13 cellular contexts compared by ENCODE assay signal in the genomic region with DNA sequence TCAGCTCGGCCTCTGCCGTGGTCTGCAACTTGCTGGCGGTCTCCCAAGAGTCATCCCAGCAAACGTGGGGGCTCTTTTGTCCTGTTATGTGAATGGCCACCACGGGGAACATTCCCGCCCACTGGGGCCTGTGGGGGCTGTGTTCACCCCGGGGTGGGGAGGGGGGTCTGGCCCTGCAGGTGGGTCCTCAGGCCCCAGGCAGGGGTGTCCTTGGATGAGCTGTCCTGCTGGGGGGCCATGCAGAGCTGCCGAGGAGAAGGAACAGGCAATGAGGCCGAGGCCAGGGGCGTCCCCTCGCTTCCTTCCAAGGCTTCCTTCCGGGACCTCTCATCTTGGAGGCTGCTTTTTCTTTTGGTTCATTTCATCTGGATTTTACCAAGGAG. TPM values are rescaled to one million over a fixed set of nuclear protein-coding genes. Genes with fewer than 3 reads are reported as not detected.
DNase-seq lines count a peak whose midpoint lies in the region; ATAC-seq and TF ChIP-seq lines count a peak whose summit lies in the region.
"Had no signal": no experiment of that assay in that cellular context is flagged by ENCODE, and none has a peak within 500 bp of the region (broad histone marks: within the 10 kb centered on the region; RNA-seq: fewer than 3 reads in every experiment).

No MANE protein-coding gene starts in this region.

- TF ChIP-seq CTCF in Calu3 (IDR thresholded peaks at IDR 0.05; ENCODE audit: unreplicated experiment) (no peak), RWPE1 (conservative IDR thresholded peaks at IDR 0.05; ENCODE audit: low read depth) (no peak), heart left ventricle (IDR thresholded peaks at IDR 0.05) (no peak), sigmoid colon (IDR thresholded peaks at IDR 0.05) (no peak), endodermal cell (conservative IDR thresholded peaks at IDR 0.05) (no peak)

- no peak overlapping the region for H3K9ac ChIP-seq in endodermal cell (ENCODE audit: extremely low read depth, low read length, poor library complexity, severe bottlenecking)

- no peaks in the 10 kb centered on the region for H3K9me3 ChIP-seq in heart left ventricle
- no peaks in the 10 kb centered on the region for H3K9me3 ChIP-seq in sigmoid colon
- H3K9me3 ChIP-seq in endodermal cell (ENCODE audit: control insufficient read depth, low read length): no peaks in the 10 kb centered on the region

- no peaks in the 10 kb centered on the region for H3K27me3 ChIP-seq in heart left ventricle
- no peaks in the 10 kb centered on the region for H3K27me3 ChIP-seq in sigmoid colon
- no peaks in the 10 kb centered on the region for H3K27me3 ChIP-seq in endodermal cell (ENCODE audit: control insufficient read depth, insufficient read depth, low read length, poor library complexity, severe bottlenecking)

- H3K27ac Mint-ChIP-seq in Calu3 (ENCODE audit: unreplicated experiment): no peak overlapping the region
- H3K27ac Mint-ChIP-seq in endodermal cell: no peak overlapping the region
- H3K27ac Mint-ChIP-seq: memory B cell had no signal

- CTCF ChIA-PET in Calu3 (lab: Charles Lee): interaction anchor here (1.1 to 1.4 kb wide), 5 partner anchors 276 to 1574 kb away, joined by 3 to 9 read pairs (median 5); no protein-coding TSS in a partner anchor
- CTCF ChIA-PET in RWPE1 (lab: Yijun Ruan, JAX): interaction anchor here (0.6 to 1.7 kb wide), 7 partner anchors 9 to 1574 kb away, joined by 3 to 9 read pairs (median 3); no protein-coding TSS in a partner anchor

- H3K4me3 Mint-ChIP-seq in Calu3 (ENCODE audit: low read depth, unreplicated experiment) (peak overlapping the region; percentile 68), endodermal cell (no peak overlapping the region)

- WGBS in heart left ventricle, 4 donors: 20 to 48% (median 38%) methylated on average over 2 to 12 of the region's 12 CpGs
- WGBS in sigmoid colon, 2 donors: 59% methylated on average over 12 of the region's 12 CpGs
- 77 to 100% methylated on average over 2 to 12 of the region's 12 CpGs for WGBS in endodermal cell (ENCODE audit: insufficient coverage in 1 of 2, insufficient read length in 1 of 2), 2 experiments

- H3K4me1 ChIP-seq in heart left ventricle (peaks cover 0 to 23% (median 11%) of the 10 kb centered on the region in 12 donors), sigmoid colon (peaks cover 0 to 25% (median 14%) of the 10 kb centered on the region in 4 donors), endodermal cell (ENCODE audit: control insufficient read depth, insufficient read depth, low read length) (no peaks in the 10 kb centered on the region)

- H3K4me3 ChIP-seq in heart left ventricle (peak overlapping the region in 9 of 12 donors; percentile 18 to 43 (median 32)), sigmoid colon (peak overlapping the region in 1 of 4 donors; percentile 15), endodermal cell (ENCODE audit: low read length) (no peak overlapping the region)

- H3K36me3 ChIP-seq in heart left ventricle: no peaks in the 10 kb centered on the region
- H3K36me3 ChIP-seq in sigmoid colon: no peaks in the 10 kb centered on the region
- no peaks in the 10 kb centered on the region for H3K36me3 ChIP-seq in endodermal cell (ENCODE audit: control insufficient read depth, insufficient read depth, low read length)

- DNase-seq in Calu3: no peak
- no peak for DNase-seq in RWPE1 (ENCODE audit: low spot score)
- DNase-seq in heart left ventricle: peak in 1 of 5 donors; percentile 72
- no peak for DNase-seq in sigmoid colon
- DNase-seq in central memory CD4-positive, alpha-beta T cell: no peak
- no peak for DNase-seq in SK-N-DZ (ENCODE audit: low spot score)
- DNase-seq in T-helper 9 cell: no peak
- no peak for DNase-seq in endodermal cell
- DNase-seq: NCI-H2081 treated with DMSO at 0.1 percent for 48 hours had no signal

- no TSS peak for BruUV-seq in Calu3 (replicated peaks; lab: Mats Ljungman, UMichigan)

- H3K4me1 Mint-ChIP-seq in Calu3 (ENCODE audit: low read depth, unreplicated experiment) (peaks cover 17% of the 10 kb centered on the region), endodermal cell (peaks cover 14% of the 10 kb centered on the region)

- H3K27me3 Mint-ChIP-seq in Calu3 (ENCODE audit: unreplicated experiment): peaks cover 24% of the 10 kb centered on the region
- peaks cover 30% of the 10 kb centered on the region for H3K27me3 Mint-ChIP-seq in endodermal cell (ENCODE audit: insufficient read depth)

- TF ChIP-seq POLR2A in heart left ventricle (IDR thresholded peaks at IDR 0.05) (no peak), sigmoid colon (IDR thresholded peaks at IDR 0.05) (no peak)

- POLR2A ChIA-PET in RWPE1 (lab: Yijun Ruan, JAX; ENCODE audit: low non-redundant PET): interaction anchor here (1.0 kb wide), 1 partner anchor 583 kb away, joined by 3 read pairs; no protein-coding TSS in a partner anchor

- intact Hi-C loops in Calu3 (cut with micrococcal nuclease; ENCODE audit: unreplicated experiment): loop anchor here (5.0 kb wide), 1 partner anchor 580 kb away; no protein-coding TSS in a partner anchor
- intact Hi-C loops in heart left ventricle (cut with DNase I): loop anchor here (1.0 to 10.0 kb wide), 11 partner anchors 585 to 1574 kb away; no protein-coding TSS in a partner anchor
- intact Hi-C loops in sigmoid colon (cut with DNase I): loop anchor here (5.0 kb wide), 3 partner anchors 40 to 1460 kb away; no protein-coding TSS in a partner anchor

- TF ChIP-seq EP300 in sigmoid colon (IDR thresholded peaks at IDR 0.05): no peak

- peaks cover 8% of the 10 kb centered on the region for H3K36me3 Mint-ChIP-seq in Calu3 (ENCODE audit: insufficient read depth, unreplicated experiment)
- no peaks in the 10 kb centered on the region for H3K36me3 Mint-ChIP-seq in endodermal cell (ENCODE audit: low read depth)
- H3K36me3 Mint-ChIP-seq: CD4-positive, alpha-beta memory T cell; memory B cell had no signal

- H3K9me3 Mint-ChIP-seq in Calu3 (ENCODE audit: low read depth, unreplicated experiment) (no peaks in the 10 kb centered on the region), endodermal cell (no peaks in the 10 kb centered on the region)
- H3K9me3 Mint-ChIP-seq: activated T-helper 2 cell treated with anti-CD3 and anti-CD28 coated beads, Interferon-gamma antibody, Interleukin-2, Interleukin-4, amounts not matched to agents 10 μg/mL and 5 μg/mL and 100 μg/mL, durations not matched to agents 14 hours and 24 hours and 36 hours; memory B cell; stimulated activated naive CD8-positive, alpha-beta T cell treated with anti-CD3 and anti-CD28 coated beads, Interleukin-15, amount 100 ng/mL, for 72 hours had no signal

- peak in 3 of 4 donors; percentile 6 to 20 (median 14) for ATAC-seq in heart left ventricle

- H3K27ac ChIP-seq in RWPE1: peak overlapping the region; percentile 47
- peak overlapping the region in 4 of 12 donors; percentile 26 to 61 (median 28) for H3K27ac ChIP-seq in heart left ventricle
- H3K27ac ChIP-seq in sigmoid colon: peak overlapping the region in 3 of 4 donors; percentile 19 to 70 (median 51)
- H3K27ac ChIP-seq in endodermal cell (ENCODE audit: low read depth, low read length): no peak overlapping the region

RNA-seq across cellular contexts. Expression of a gene that starts 24.4 kb away (rescaled TPM):
- 65.8 and 70.4 TPM in 2 replicates for total RNA-seq in Calu3 (2022)
- total RNA-seq in heart left ventricle: 100 to 1,000 TPM in 3 of 9 donors, 10 to 100 TPM in 6; 65.8 to 128 (median 93.0) TPM
- 10 to 100 TPM; 68.0 to 73.8 TPM for polyA plus RNA-seq in heart left ventricle
- total RNA-seq in sigmoid colon: 10 to 100 TPM; 48.5 to 70.3 (median 57.3) TPM
- polyA plus RNA-seq in sigmoid colon: 10 to 100 TPM; 16.6 to 40.6 (median 23.4) TPM
- polyA plus RNA-seq in SK-N-DZ (2014; cell fraction: cytosol; rRNA removed): 36.9 and 52.6 TPM in 2 replicates
- 64.9 and 103 TPM in 2 replicates for polyA plus RNA-seq in SK-N-DZ (2014; cell fraction: nucleus; rRNA removed)
- total RNA-seq in endodermal cell: 10 to 100 TPM; 45.3 to 50.2 TPM
- 47.0 TPM for polyA plus RNA-seq in endodermal cell (2013, experiment 1 of 2)
- 39.2 TPM for polyA plus RNA-seq in endodermal cell (2013, experiment 2 of 2)
